In the genomic region with DNA sequence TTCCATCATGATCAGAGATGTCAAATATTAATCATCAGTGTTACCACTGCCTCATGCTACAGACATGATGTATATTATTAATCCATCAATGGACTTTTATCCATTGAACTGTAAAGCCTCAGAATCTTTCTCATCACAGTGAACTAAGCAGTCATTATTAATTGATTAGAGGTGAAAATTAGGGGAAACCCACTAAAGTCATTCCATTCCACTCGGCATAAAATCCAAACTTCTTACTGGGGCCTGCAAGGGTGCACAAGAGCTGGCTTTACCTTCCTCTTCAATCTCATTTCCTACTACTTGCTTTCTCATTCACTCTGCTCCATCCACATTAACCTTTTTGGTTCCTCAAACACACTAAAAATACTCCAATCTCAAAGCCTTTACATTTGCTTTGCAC, we compare ENCODE assay signal across 20 cellular contexts. TPM values are rescaled to one million over a fixed set of nuclear protein-coding genes. Genes with fewer than 3 reads are reported as not detected.
DNase-seq lines count a peak whose midpoint lies in the region; ATAC-seq and TF ChIP-seq lines count a peak whose summit lies in the region.
"Had no signal": no experiment of that assay in that cellular context is flagged by ENCODE, and none has a peak within 500 bp of the region (broad histone marks: within the 10 kb centered on the region; RNA-seq: fewer than 3 reads in every experiment).

No MANE protein-coding gene starts in this region.

- H3K4me1 Mint-ChIP-seq in natural killer cell treated with Interleukin-12 subunit alpha and Interleukin-12 subunit beta and Interleukin-15 and Interleukin-18, amount 100 ng/mL, for 72 hours (ENCODE audit: low read depth in 2 of 2): peaks cover 48 to 55% of the 10 kb centered on the region in 2 donors
- H3K4me1 Mint-ChIP-seq in natural killer cell (peaks cover 22 to 29% of the 10 kb centered on the region in 2 donors), memory B cell (peaks cover 40% of the 10 kb centered on the region)

- peaks cover 11% of the 10 kb centered on the region for H3K9me3 Mint-ChIP-seq in natural killer cell treated with Interleukin-12 subunit alpha and Interleukin-12 subunit beta and Interleukin-15 and Interleukin-18, amount 100 ng/mL, for 72 hours
- H3K9me3 Mint-ChIP-seq in natural killer cell (peaks cover 0 to 3% of the 10 kb centered on the region in 2 donors), memory B cell (peaks cover 2% of the 10 kb centered on the region)
- H3K9me3 Mint-ChIP-seq: CD14-positive monocyte had no signal

- H3K4me3 ChIP-seq in OCI-LY3 (ENCODE audit: low read length): peak overlapping the region; percentile 51
- H3K4me3 ChIP-seq: SJCRH30 had no signal

- H3K4me1 ChIP-seq in OCI-LY3 (ENCODE audit: low read length): peaks cover 95% of the 10 kb centered on the region
- H3K4me1 ChIP-seq: SJCRH30 had no signal

- H4K20me1 ChIP-seq in OCI-LY3 (ENCODE audit: insufficient read depth, low read length): no peaks in the 10 kb centered on the region

- intact Hi-C loops in natural killer cell (cut with micrococcal nuclease): no loop called here

- no peaks in the 10 kb centered on the region for H3K9me3 ChIP-seq in OCI-LY3 (ENCODE audit: insufficient read depth, low read length)
- H3K9me3 ChIP-seq: SJCRH30 had no signal

- H3K27me3 Mint-ChIP-seq in natural killer cell treated with Interleukin-12 subunit alpha and Interleukin-12 subunit beta and Interleukin-15 and Interleukin-18, amount 100 ng/mL, for 72 hours: no peaks in the 10 kb centered on the region
- H3K27me3 Mint-ChIP-seq in natural killer cell (ENCODE audit: low read depth in 2 of 2): peaks cover 5 to 8% of the 10 kb centered on the region in 2 donors
- no peaks in the 10 kb centered on the region for H3K27me3 Mint-ChIP-seq in memory B cell

- peaks cover 48% of the 10 kb centered on the region for H3K79me2 ChIP-seq in OCI-LY3 (ENCODE audit: low read length)

- no peaks in the 10 kb centered on the region for H3K27me3 ChIP-seq in OCI-LY3 (ENCODE audit: low read depth, low read length)
- H3K27me3 ChIP-seq: SJCRH30 had no signal

- H3K36me3 ChIP-seq in OCI-LY3 (replicated peaks; ENCODE audit: low read depth, low read length): no peaks in the 10 kb centered on the region
- H3K36me3 ChIP-seq: SJCRH30 had no signal

- TF ChIP-seq CTCF in natural killer cell (IDR thresholded peaks at IDR 0.05) (no peak), OCI-LY3 (IDR thresholded peaks at IDR 0.05; ENCODE audit: low read depth, low read length) (no peak)

- DNase-seq in natural killer cell treated with Interleukin-12 subunit alpha and Interleukin-12 subunit beta and Interleukin-15 and Interleukin-18, amount 100 ng/mL, for 72 hours (ENCODE audit: low spot score): no peak
- DNase-seq in natural killer cell: no peak
- DNase-seq in memory B cell (ENCODE audit: low spot score in 2 of 2): no peak
- DNase-seq: AML-193, EL, GF-D8, MV-4-11, NCI-H1105 treated with DMSO at 0.1 percent for 48 hours, NCI-H1694, NCI-H446 treated with DMSO at 0.1 percent for 48 hours, NCI-H69, SJCRH30, T-helper 1 cell had no signal

- no peaks in the 10 kb centered on the region for H3K36me3 Mint-ChIP-seq in natural killer cell treated with Interleukin-12 subunit alpha and Interleukin-12 subunit beta and Interleukin-15 and Interleukin-18, amount 100 ng/mL, for 72 hours
- H3K36me3 Mint-ChIP-seq in natural killer cell (no peaks in the 10 kb centered on the region), memory B cell (peaks cover 2% of the 10 kb centered on the region)
- H3K36me3 Mint-ChIP-seq: CD14-positive monocyte, IgD-negative memory B cell had no signal

- ATAC-seq in natural killer cell treated with Interleukin-12 subunit alpha and Interleukin-12 subunit beta and Interleukin-15 and Interleukin-18, amount 100 ng/mL, for 72 hours: no peak
- no peak for ATAC-seq in natural killer cell
- ATAC-seq in memory B cell (ENCODE audit: low read depth): no peak
- ATAC-seq in GM19351 (IDR thresholded peaks at IDR 0.05; ENCODE audit: unreplicated experiment): no peak
- ATAC-seq in GM21576 (IDR thresholded peaks at IDR 0.05; ENCODE audit: unreplicated experiment): no peak
- ATAC-seq in HG03175 (IDR thresholded peaks at IDR 0.05; ENCODE audit: unreplicated experiment): no peak
- ATAC-seq: HCT116 had no signal

- no peak overlapping the region for H2AFZ ChIP-seq in OCI-LY3 (ENCODE audit: low read depth, low read length)

- H3K27ac ChIP-seq in OCI-LY3 (ENCODE audit: low read length): peak overlapping the region; percentile 95
- H3K27ac ChIP-seq: SJCRH30 had no signal

- peak overlapping the region; percentile 69 for H3K4me2 ChIP-seq in OCI-LY3 (ENCODE audit: low read length)

- peak overlapping the region; percentile 75 for H3K9ac ChIP-seq in OCI-LY3 (ENCODE audit: low read length)

- peak overlapping the region; percentile 4 for H3K4me3 Mint-ChIP-seq in natural killer cell treated with Interleukin-12 subunit alpha and Interleukin-12 subunit beta and Interleukin-15 and Interleukin-18, amount 100 ng/mL, for 72 hours
- H3K4me3 Mint-ChIP-seq in natural killer cell: no peak overlapping the region
- H3K4me3 Mint-ChIP-seq in memory B cell: no peak overlapping the region
- H3K4me3 Mint-ChIP-seq: CD14-positive monocyte had no signal

- H3K27ac Mint-ChIP-seq in natural killer cell treated with Interleukin-12 subunit alpha and Interleukin-12 subunit beta and Interleukin-15 and Interleukin-18, amount 100 ng/mL, for 72 hours: no peak overlapping the region
- no peak overlapping the region for H3K27ac Mint-ChIP-seq in natural killer cell
- peak overlapping the region; percentile 13 for H3K27ac Mint-ChIP-seq in memory B cell
- H3K27ac Mint-ChIP-seq: CD14-positive monocyte had no signal

RNA-seq across cellular contexts. Expression of gene CD44, which starts 7.9 kb away (rescaled TPM):
- 100 to 1,000 TPM; 698 to 736 TPM for total RNA-seq in natural killer cell treated with Interleukin-12 subunit alpha and Interleukin-12 subunit beta and Interleukin-15 and Interleukin-18, amount 100 ng/mL, for 72 hours
- total RNA-seq in natural killer cell: 100 to 1,000 TPM; 354 to 638 (median 490) TPM
